In genomic region chr1:6141601-6142000, GRCh38 we compare ENCODE assay signal across 11 cellular contexts. TPM values are rescaled to one million over a fixed set of nuclear protein-coding genes. Genes with fewer than 3 reads are reported as not detected.
DNase-seq lines count a peak whose midpoint lies in the region; FAIRE-seq and TF ChIP-seq lines count a peak whose summit lies in the region.
"Had no signal": no experiment of that assay in that cellular context is flagged by ENCODE, and none has a peak within 500 bp of the region (broad histone marks: within the 10 kb centered on the region; RNA-seq: fewer than 3 reads in every experiment).

No MANE protein-coding gene starts in this region.

- no peaks in the 10 kb centered on the region for H4K20me1 ChIP-seq in neural progenitor cell (ENCODE audit: low read depth)

- CTCF ChIA-PET in activated CD4-positive, alpha-beta T cell treated with anti-CD3 and anti-CD28 coated beads, Interleukin-2, amount 10 ng/mL, durations not matched to agents 7 days and 5 days (lab: Charles Lee), result no interaction called here

- no peaks in the 10 kb centered on the region for H3K36me3 Mint-ChIP-seq in activated CD4-positive, alpha-beta T cell treated with anti-CD3 and anti-CD28 coated beads, Interleukin-2, amount 10 ng/mL, durations not matched to agents 7 days and 5 days (ENCODE audit: low read depth)
- H3K36me3 Mint-ChIP-seq in neural progenitor cell, result no peaks in the 10 kb centered on the region

- peak; percentile 28 for DNase-seq in activated CD4-positive, alpha-beta T cell treated with anti-CD3 and anti-CD28 coated beads, Interleukin-2, amount 10 ng/mL, durations not matched to agents 7 days and 5 days
- DNase-seq in activated CD4-positive, alpha-beta T cell treated with anti-CD3 and anti-CD28 coated beads for 1 hour, result no peak
- DNase-seq in HT-29 (ENCODE audit: low spot score) (peak; percentile 66), neural progenitor cell (ENCODE audit: low spot score) (peak; percentile 43), cortex of kidney (lab: John Stamatoyannopoulos, UW) (no peak), islet precursor cell (no peak), H54 (ENCODE audit: insufficient read length, low spot score) (no peak)
- peak; percentile 42 to 55 for DNase-seq in activated T-cell treated with anti-CD3 and anti-CD28 coated beads, Interleukin-2, amount 50 U/mL, for 48 hours
- DNase-seq: NCI-H1930, T1000 had no signal

- FAIRE-seq in H54 (lab: Jason Lieb, UNC), result no peak
- FAIRE-seq: bronchial epithelial cell had no signal

- H3K27me3 Mint-ChIP-seq in activated CD4-positive, alpha-beta T cell treated with anti-CD3 and anti-CD28 coated beads, Interleukin-2, amount 10 ng/mL, durations not matched to agents 7 days and 5 days, result peaks cover 3% of the 10 kb centered on the region
- H3K27me3 Mint-ChIP-seq in neural progenitor cell (ENCODE audit: insufficient read depth, low read depth), result peaks cover 7% of the 10 kb centered on the region

- no peaks in the 10 kb centered on the region for H3K9me3 Mint-ChIP-seq in activated CD4-positive, alpha-beta T cell treated with anti-CD3 and anti-CD28 coated beads, Interleukin-2, amount 10 ng/mL, durations not matched to agents 7 days and 5 days
- H3K9me3 Mint-ChIP-seq in neural progenitor cell, result no peaks in the 10 kb centered on the region

- peak; percentile 40 for TF ChIP-seq CTCF in neural progenitor cell (IDR thresholded peaks at IDR 0.05)

- peaks cover 12% of the 10 kb centered on the region for H3K4me1 ChIP-seq in neural progenitor cell

- H3K9me3 ChIP-seq in neural progenitor cell (ENCODE audit: low read depth), result no peaks in the 10 kb centered on the region

- no peak overlapping the region for H3K27ac ChIP-seq in neural progenitor cell

- POLR2A ChIA-PET in activated CD4-positive, alpha-beta T cell treated with anti-CD3 and anti-CD28 coated beads, Interleukin-2, amount 10 ng/mL, durations not matched to agents 7 days and 5 days (lab: Charles Lee), result no interaction called here

- H3K27ac Mint-ChIP-seq in activated CD4-positive, alpha-beta T cell treated with anti-CD3 and anti-CD28 coated beads, Interleukin-2, amount 10 ng/mL, durations not matched to agents 7 days and 5 days, result no peak overlapping the region
- no peak overlapping the region for H3K27ac Mint-ChIP-seq in neural progenitor cell

- H3K4me3 ChIP-seq in neural progenitor cell, result no peak overlapping the region

- H2AFZ ChIP-seq in neural progenitor cell (replicated peaks), result no peak overlapping the region

- H3K4me3 Mint-ChIP-seq in activated CD4-positive, alpha-beta T cell treated with anti-CD3 and anti-CD28 coated beads, Interleukin-2, amount 10 ng/mL, durations not matched to agents 7 days and 5 days, result no peak overlapping the region
- H3K4me3 Mint-ChIP-seq in neural progenitor cell, result no peak overlapping the region

- TF ChIP-seq POLR2A in H54 (IDR thresholded peaks at IDR 0.05; ENCODE audit: low read depth, low read length), result no peak

- no peaks in the 10 kb centered on the region for H3F3A ChIP-seq in neural progenitor cell (ENCODE audit: low read depth)

- no peaks in the 10 kb centered on the region for H3K4me1 Mint-ChIP-seq in activated CD4-positive, alpha-beta T cell treated with anti-CD3 and anti-CD28 coated beads, Interleukin-2, amount 10 ng/mL, durations not matched to agents 7 days and 5 days
- peaks cover 14% of the 10 kb centered on the region for H3K4me1 Mint-ChIP-seq in neural progenitor cell

- H3K9ac ChIP-seq in neural progenitor cell, result no peak overlapping the region

- H3K36me3 ChIP-seq in neural progenitor cell, result no peaks in the 10 kb centered on the region

- H3K79me2 ChIP-seq in neural progenitor cell (ENCODE audit: low read depth), result no peaks in the 10 kb centered on the region

- H3K27me3 ChIP-seq in neural progenitor cell, result no peaks in the 10 kb centered on the region

- no peak overlapping the region for H3K4me2 ChIP-seq in neural progenitor cell

RNA-seq across cellular contexts. Expression of gene CHD5, which starts 38.5 kb away (rescaled TPM):
- total RNA-seq in activated CD4-positive, alpha-beta T cell treated with anti-CD3 and anti-CD28 coated beads, Interleukin-2, amount 10 ng/mL, durations not matched to agents 7 days and 5 days, result under 1 TPM; 0.67 to 0.96 TPM
- total RNA-seq in HT-29 (2014; rRNA removed; shearing (Covaris generic)), result 0.18 and 0.25 TPM in 2 replicates
- 0.17 and 0.22 TPM in 2 replicates for total RNA-seq in neural progenitor cell (ENCODE audit: low replicate concordance)

RNA-seq across cellular contexts. Expression of gene RPL22, which starts 57.8 kb away (rescaled TPM):
- 100 to 1,000 TPM; 328 to 370 TPM for total RNA-seq in activated CD4-positive, alpha-beta T cell treated with anti-CD3 and anti-CD28 coated beads, Interleukin-2, amount 10 ng/mL, durations not matched to agents 7 days and 5 days
- total RNA-seq in HT-29 (2014; rRNA removed; shearing (Covaris generic)), result 119 and 132 TPM in 2 replicates
- 261 and 410 TPM in 2 replicates for total RNA-seq in neural progenitor cell (ENCODE audit: low replicate concordance)

Comparison
In these comparisons a context has a peak if more than half of its experiments do, and no peak if none do; other contexts are left out.
1. DNase-seq: peak in activated CD4-positive, alpha-beta T cell treated with anti-CD3 and anti-CD28 coated beads, Interleukin-2, amount 10 ng/mL, durations not matched to agents 7 days and 5 days (single experiment), HT-29 (single experiment), activated T-cell treated with anti-CD3 and anti-CD28 coated beads, Interleukin-2, amount 50 U/mL, for 48 hours (2 of 2) and neural progenitor cell (single experiment); none in activated CD4-positive, alpha-beta T cell treated with anti-CD3 and anti-CD28 coated beads for 1 hour (single experiment), cortex of kidney (single experiment), islet precursor cell (single experiment) and H54 (single experiment).